In the genomic region with DNA sequence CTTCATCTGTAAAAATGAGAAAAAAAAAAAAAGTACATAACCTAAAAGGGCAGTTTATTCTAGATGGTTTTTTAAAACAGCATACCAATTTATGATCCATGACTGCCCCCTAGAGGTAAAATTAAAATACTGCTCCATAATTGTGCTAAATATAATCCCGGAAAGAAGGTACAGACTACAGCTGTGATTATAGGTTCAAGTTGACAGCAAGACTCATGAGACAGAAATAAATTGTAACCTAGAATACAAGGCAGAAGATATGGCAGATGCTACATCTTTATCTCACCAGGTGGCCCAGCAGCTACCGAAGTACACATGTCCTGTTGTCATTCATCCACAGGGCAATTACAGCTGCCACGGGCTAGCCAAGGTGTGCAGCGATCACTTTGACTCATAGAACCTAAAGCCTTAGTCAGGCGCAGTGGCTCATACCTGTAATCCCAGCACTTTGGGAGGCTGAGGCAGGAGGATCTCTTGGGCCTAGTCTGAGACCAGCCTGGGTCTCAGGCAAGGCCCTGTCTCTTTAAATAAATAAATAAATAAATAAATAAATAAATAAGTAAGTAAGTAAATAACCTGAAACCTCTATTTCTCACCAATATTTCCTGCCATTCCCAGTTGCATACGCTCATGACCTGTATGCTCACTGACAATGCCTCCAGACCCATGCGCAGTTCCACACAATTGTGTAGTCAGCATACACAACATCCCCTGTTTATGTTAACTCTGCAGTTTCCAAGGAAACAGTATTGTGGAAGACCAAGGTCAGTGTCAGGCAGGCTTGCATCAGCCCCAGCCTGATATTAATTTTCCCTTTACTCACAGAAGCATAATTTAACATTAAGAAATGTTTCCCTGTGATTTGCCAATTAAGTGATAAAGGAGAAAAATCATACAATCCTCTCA, we compare ENCODE assay signal across 1 cellular context.
TF ChIP-seq lines count a peak whose summit lies in the region.

No MANE protein-coding gene starts in this region.

TF ChIP-seq in HEK293, 187 proteins besides CTCF, POLR2A, EP300 and RAD21 (continued from another document):
- TF ChIP-seq, protein P1, sequence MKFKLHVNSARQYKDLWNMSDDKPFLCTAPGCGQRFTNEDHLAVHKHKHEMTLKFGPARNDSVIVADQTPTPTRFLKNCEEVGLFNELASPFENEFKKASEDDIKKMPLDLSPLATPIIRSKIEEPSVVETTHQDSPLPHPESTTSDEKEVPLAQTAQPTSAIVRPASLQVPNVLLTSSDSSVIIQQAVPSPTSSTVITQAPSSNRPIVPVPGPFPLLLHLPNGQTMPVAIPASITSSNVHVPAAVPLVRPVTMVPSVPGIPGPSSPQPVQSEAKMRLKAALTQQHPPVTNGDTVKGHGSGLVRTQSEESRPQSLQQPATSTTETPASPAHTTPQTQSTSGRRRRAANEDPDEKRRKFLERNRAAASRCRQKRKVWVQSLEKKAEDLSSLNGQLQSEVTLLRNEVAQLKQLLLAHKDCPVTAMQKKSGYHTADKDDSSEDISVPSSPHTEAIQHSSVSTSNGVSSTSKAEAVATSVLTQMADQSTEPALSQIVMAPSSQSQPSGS (tag by site-specific recombination; IDR thresholded peaks at IDR 0.05; ENCODE audit: low read depth), result no peak
- TF ChIP-seq, protein P2, sequence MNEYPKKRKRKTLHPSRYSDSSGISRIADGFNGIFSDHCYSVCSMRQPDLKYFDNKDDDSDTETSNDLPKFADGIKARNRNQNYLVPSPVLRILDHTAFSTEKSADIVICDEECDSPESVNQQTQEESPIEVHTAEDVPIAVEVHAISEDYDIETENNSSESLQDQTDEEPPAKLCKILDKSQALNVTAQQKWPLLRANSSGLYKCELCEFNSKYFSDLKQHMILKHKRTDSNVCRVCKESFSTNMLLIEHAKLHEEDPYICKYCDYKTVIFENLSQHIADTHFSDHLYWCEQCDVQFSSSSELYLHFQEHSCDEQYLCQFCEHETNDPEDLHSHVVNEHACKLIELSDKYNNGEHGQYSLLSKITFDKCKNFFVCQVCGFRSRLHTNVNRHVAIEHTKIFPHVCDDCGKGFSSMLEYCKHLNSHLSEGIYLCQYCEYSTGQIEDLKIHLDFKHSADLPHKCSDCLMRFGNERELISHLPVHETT (tag by site-specific recombination; IDR thresholded peaks at IDR 0.05), result peak; percentile 59; the same call in 1 of the 2 replicates
